Comparison of ENCODE assay signal across 33 cellular contexts in genomic region chr4:137934046-137934445, GRCh38.
"Had no signal": no experiment of that assay in that cellular context is flagged by ENCODE, and none has a peak within 500 bp of the region (broad histone marks: within the 10 kb centered on the region; RNA-seq: fewer than 3 reads in every experiment).

No MANE protein-coding gene starts in this region.

- H3K27ac ChIP-seq: adrenal gland, body of pancreas, brain microvascular endothelial cell, breast epithelium, VCaP had no signal

- H3K9me3 Mint-ChIP-seq: activated B cell treated with CpG ODN at 0.5 μM for 24 hours; activated CD4-positive, alpha-beta T cell treated with anti-CD3 and anti-CD28 coated beads, Interleukin-2, amount 10 ng/mL, durations not matched to agents 24 days and 14 days; activated CD8-positive, alpha-beta T cell treated with anti-CD3 and anti-CD28 coated beads for 36 hours; activated naive CD8-positive, alpha-beta T cell treated with anti-CD3 and anti-CD28 coated beads for 36 hours; T-helper 1 cell treated with Interleukin-12 subunit alpha and Interleukin-12 subunit beta and Interleukin-4 antibody, amounts not matched to agents 30 μg/mL and 1 μg/mL, for 36 hours; T-helper 2 cell treated with Interferon-gamma antibody and Interleukin-4, amounts not matched to agents 5 μg/mL and 100 μg/mL, for 36 hours had no signal

- H3K4me1 ChIP-seq: adrenal gland, body of pancreas, breast epithelium had no signal

- H3K27me3 Mint-ChIP-seq: activated B cell treated with CpG ODN at 0.5 μM for 24 hours; activated CD4-positive, alpha-beta memory T cell treated with anti-CD3 and anti-CD28 coated beads for 36 hours; activated CD4-positive, alpha-beta T cell treated with anti-CD3 and anti-CD28 coated beads, Interleukin-2, amount 10 ng/mL, durations not matched to agents 24 days and 14 days; activated CD8-positive, alpha-beta T cell treated with anti-CD3 and anti-CD28 coated beads for 36 hours; activated naive CD8-positive, alpha-beta T cell treated with anti-CD3 and anti-CD28 coated beads for 36 hours had no signal

- H3K36me3 ChIP-seq: adrenal gland, brain microvascular endothelial cell, breast epithelium had no signal

- H3K9me3 ChIP-seq: adrenal gland, body of pancreas, breast epithelium had no signal

- H3K36me3 Mint-ChIP-seq: activated CD4-positive, alpha-beta memory T cell treated with anti-CD3 and anti-CD28 coated beads for 36 hours; activated naive CD4-positive, alpha-beta T cell treated with anti-CD3 and anti-CD28 coated beads, Interleukin-2, amount 50 U/mL, for 72 hours; activated naive CD8-positive, alpha-beta T cell treated with anti-CD3 and anti-CD28 coated beads for 36 hours had no signal

- H3K27ac Mint-ChIP-seq: activated B cell treated with CpG ODN at 0.5 μM for 24 hours; activated CD4-positive, alpha-beta memory T cell treated with anti-CD3 and anti-CD28 coated beads for 36 hours; activated CD4-positive, alpha-beta T cell treated with anti-CD3 and anti-CD28 coated beads, Interleukin-2, amount 10 ng/mL, durations not matched to agents 24 days and 14 days; activated CD8-positive, alpha-beta T cell treated with anti-CD3 and anti-CD28 coated beads for 36 hours; activated naive CD4-positive, alpha-beta T cell treated with anti-CD3 and anti-CD28 coated beads, Interleukin-2, amount 50 U/mL, for 72 hours; activated naive CD8-positive, alpha-beta T cell treated with anti-CD3 and anti-CD28 coated beads for 36 hours; activated T-helper 2 cell treated with anti-CD3 and anti-CD28 coated beads, Interferon-gamma antibody, Interleukin-2, Interleukin-4, amounts not matched to agents 10 μg/mL and 5 μg/mL and 100 μg/mL, durations not matched to agents 14 hours and 24 hours and 36 hours; T-helper 1 cell treated with Interleukin-12 subunit alpha and Interleukin-12 subunit beta and Interleukin-4 antibody, amounts not matched to agents 30 μg/mL and 1 μg/mL, for 36 hours; T-helper 2 cell treated with Interferon-gamma antibody and Interleukin-4, amounts not matched to agents 5 μg/mL and 100 μg/mL, for 36 hours had no signal

- DNase-seq: activated B cell treated with CpG ODN at 0.5 μM for 24 hours; activated CD4-positive, alpha-beta memory T cell treated with anti-CD3 and anti-CD28 coated beads for 36 hours; activated CD4-positive, alpha-beta T cell treated with anti-CD3 and anti-CD28 coated beads for 4 hours; activated CD4-positive, alpha-beta T cell treated with anti-CD3 and anti-CD28 coated beads, Interleukin-2, amount 10 ng/mL, durations not matched to agents 24 days and 14 days; activated CD4-positive, alpha-beta T cell treated with anti-CD3 and anti-CD28 coated beads, Interleukin-2, amount 50 U/mL, for 1 hour; activated CD4-positive, alpha-beta T cell treated with anti-CD3 and anti-CD28 coated beads, Interleukin-2, amount 50 U/mL, for 4 hours; activated CD4-positive, CD25-positive, alpha-beta regulatory T cell treated with anti-CD3 and anti-CD28 coated beads, Interleukin-2, amount 50 U/mL, for 72 hours; activated CD8-positive, alpha-beta memory T cell treated with anti-CD3 and anti-CD28 coated beads, Interleukin-2, amount 50 U/mL, for 4 hours; activated CD8-positive, alpha-beta T cell treated with anti-CD3 and anti-CD28 coated beads for 36 hours; activated effector memory CD4-positive, alpha-beta T cell treated with Interleukin-2 at 50 U/mL for 16 hours; activated gamma-delta T cell; activated naive CD4-positive, alpha-beta T cell treated with anti-CD3 and anti-CD28 coated beads, Interleukin-2, amount 50 U/mL, for 16 hours; activated naive CD4-positive, alpha-beta T cell treated with Interleukin-2 at 50 U/mL for 16 hours; activated naive CD8-positive, alpha-beta T cell treated with anti-CD3 and anti-CD28 coated beads for 36 hours; activated T-cell treated with anti-CD3 and anti-CD28 coated beads for 4 hours; activated T-cell treated with anti-CD3 and anti-CD28 coated beads, Interleukin-2, amount 50 U/mL, for 1 hour; activated T-cell treated with anti-CD3 and anti-CD28 coated beads, Interleukin-2, amount 50 U/mL, for 48 hours; adrenal gland; amniotic stem cell; aorta; body of pancreas; brain microvascular endothelial cell; central memory CD4-positive, alpha-beta T cell; T-helper 1 cell; T-helper 2 cell; T-helper 9 cell had no signal

- H3K4me1 Mint-ChIP-seq: activated B cell treated with CpG ODN at 0.5 μM for 24 hours; activated CD4-positive, alpha-beta T cell treated with anti-CD3 and anti-CD28 coated beads, Interleukin-2, amount 10 ng/mL, durations not matched to agents 24 days and 14 days; activated naive CD8-positive, alpha-beta T cell treated with anti-CD3 and anti-CD28 coated beads for 36 hours had no signal

- H3K4me3 Mint-ChIP-seq: activated B cell treated with CpG ODN at 0.5 μM for 24 hours; activated CD4-positive, alpha-beta memory T cell treated with anti-CD3 and anti-CD28 coated beads for 36 hours; activated CD4-positive, alpha-beta T cell treated with anti-CD3 and anti-CD28 coated beads, Interleukin-2, amount 10 ng/mL, durations not matched to agents 24 days and 14 days; activated CD8-positive, alpha-beta T cell treated with anti-CD3 and anti-CD28 coated beads for 36 hours; activated naive CD8-positive, alpha-beta T cell treated with anti-CD3 and anti-CD28 coated beads for 36 hours; T-helper 1 cell treated with Interleukin-12 subunit alpha and Interleukin-12 subunit beta and Interleukin-4 antibody, amounts not matched to agents 30 μg/mL and 1 μg/mL, for 36 hours; T-helper 2 cell treated with Interferon-gamma antibody and Interleukin-4, amounts not matched to agents 5 μg/mL and 100 μg/mL, for 36 hours had no signal

- FAIRE-seq: astrocyte had no signal

- H3K4me3 ChIP-seq: adrenal gland, body of pancreas, breast epithelium had no signal
